Comparison of ENCODE assay signal across 14 cellular contexts in the genomic region with DNA sequence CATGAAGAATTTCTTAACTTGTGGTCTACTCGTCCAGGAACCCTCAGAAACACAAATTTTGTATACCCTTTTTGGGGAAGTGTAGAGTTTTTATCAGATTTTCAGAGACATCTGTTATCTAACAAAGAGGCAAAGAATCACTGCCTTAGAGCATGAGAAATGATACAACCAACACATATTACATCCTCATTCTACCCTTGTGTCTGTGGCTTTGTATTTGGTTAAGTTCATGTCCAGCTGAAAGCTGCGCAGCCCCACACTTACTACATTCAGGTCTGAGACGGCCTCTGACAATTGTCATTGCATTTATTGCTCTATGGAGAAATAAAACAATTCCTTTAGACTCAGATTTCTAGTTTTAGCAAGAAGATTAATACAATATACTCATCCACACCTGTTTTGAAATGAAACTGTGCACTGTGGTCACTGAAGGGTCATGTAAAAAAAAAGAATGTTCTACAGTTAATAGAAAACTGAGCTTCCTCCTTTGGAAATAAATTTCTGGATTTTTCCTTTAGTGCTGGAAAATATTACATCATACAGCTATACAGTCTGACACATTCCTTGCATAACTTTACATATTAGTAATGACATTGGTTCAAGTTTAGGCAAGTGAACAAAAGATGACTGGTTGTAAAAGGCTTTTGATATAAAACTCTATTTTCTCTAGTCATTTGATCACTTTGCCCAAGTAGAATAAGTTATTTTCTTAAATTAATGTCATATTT. TPM values are rescaled to one million over a fixed set of nuclear protein-coding genes. Genes with fewer than 3 reads are reported as not detected.
A peak's percentile ranks its signal among the peaks of the same experiment; 100 is the strongest.
DNase-seq lines count a peak whose midpoint lies in the region; ATAC-seq and TF ChIP-seq lines count a peak whose summit lies in the region.
"Had no signal": no experiment of that assay in that cellular context is flagged by ENCODE, and none has a peak within 500 bp of the region (broad histone marks: within the 10 kb centered on the region; RNA-seq: fewer than 3 reads in every experiment).

No MANE protein-coding gene starts in this region.

- peak overlapping the region; percentile 42 for H2BK5ac ChIP-seq in IMR-90 (ENCODE audit: low read depth, low read length, poor library complexity, severe bottlenecking)

- H3K79me1 ChIP-seq in IMR-90 (ENCODE audit: low read depth in 1 of 2, low read length in 2 of 2) = no peaks in the 10 kb centered on the region

- no peak overlapping the region for H2AK9ac ChIP-seq in IMR-90 (replicated peaks; ENCODE audit: low read depth, low read length, poor library complexity)

- CTCF ChIA-PET in AG04450 (lab: Charles Lee) (interaction anchor here (1.5 kb wide), 1 partner anchor 8 kb away, joined by 3 read pairs; no protein-coding TSS in a partner anchor), IMR-90 (lab: Yijun Ruan, JAX) (interaction anchor here (0.6 kb wide), 1 partner anchor 8 kb away, joined by 3 read pairs; no protein-coding TSS in a partner anchor)

- no peak for TF ChIP-seq RAD21 in IMR-90 (IDR thresholded peaks at IDR 0.05; ENCODE audit: low read length)

- peak overlapping the region; percentile 18 to 74; a peak in 2 of 4 replicates for H4K8ac ChIP-seq in IMR-90 (ENCODE audit: low read depth in 2 of 2, low read length in 2 of 2)

- peak overlapping the region; percentile 56 for H2BK120ac ChIP-seq in IMR-90 (ENCODE audit: low read depth, low read length)

- peak overlapping the region; percentile 26; the same call in 1 of the 2 replicates for H3K14ac ChIP-seq in IMR-90 (replicated peaks; ENCODE audit: low read depth, low read length)

- no peak overlapping the region; the same call in 1 of the 2 replicates for H3K9ac ChIP-seq in IMR-90 (ENCODE audit: low read depth, low read length)

- peak overlapping the region; percentile 60 for H3K27ac ChIP-seq in AG04450 (ENCODE audit: low read depth, low read length)
- H3K27ac ChIP-seq in IMR-90 (ENCODE audit: insufficient read depth, low read length) = peak overlapping the region; percentile 88; the same call in 1 of the 2 replicates
- peak overlapping the region in 2 of 4 donors; percentile 26 to 47 for H3K27ac ChIP-seq in body of pancreas
- H3K27ac ChIP-seq: C4-2B, upper lobe of right lung had no signal

- H4K5ac ChIP-seq in IMR-90 (ENCODE audit: low read depth, low read length) = peak overlapping the region; percentile 40; the same call in 1 of the 2 replicates

- H3K9me3 ChIP-seq in AG04450 (ENCODE audit: control insufficient read depth, insufficient read depth, low read length) = no peaks in the 10 kb centered on the region
- no peaks in the 10 kb centered on the region for H3K9me3 ChIP-seq in IMR-90 (ENCODE audit: control insufficient read depth, insufficient read depth, low read length)
- no peaks in the 10 kb centered on the region for H3K9me3 ChIP-seq in body of pancreas
- H3K9me3 ChIP-seq: upper lobe of right lung had no signal

- 0 out of 2 replicates have a peak, but pooled peaks cover 4% of the 10 kb centered on the region for H3K9me1 ChIP-seq in IMR-90 (ENCODE audit: insufficient read depth, low read length)

- in situ Hi-C loops in IMR-90 (cut with MboI; ENCODE audit: low sequenced_read_pairs) = no loop called here

- H3K4me3 ChIP-seq in AG04450 (ENCODE audit: low read depth, low read length) = no peak overlapping the region
- H3K4me3 ChIP-seq in IMR-90 (ENCODE audit: insufficient read depth, low read depth, low read length) = no peak overlapping the region
- no peak overlapping the region for H3K4me3 ChIP-seq in body of pancreas
- H3K4me3 ChIP-seq: GM12878, K562, upper lobe of right lung had no signal

- peak overlapping the region; percentile 37 for H2BK20ac ChIP-seq in IMR-90 (ENCODE audit: low read depth, low read length)

- ATAC-seq in IMR-90 (ENCODE audit: low read depth) = peak; percentile 84
- peak; percentile 78 for ATAC-seq in body of pancreas
- ATAC-seq in GM21360 (IDR thresholded peaks at IDR 0.05; ENCODE audit: unreplicated experiment) = no peak
- no peak for ATAC-seq in GM21526 (IDR thresholded peaks at IDR 0.05; ENCODE audit: low FRiP score, unreplicated experiment)
- ATAC-seq: GM12878, K562, upper lobe of right lung had no signal

- no peaks in the 10 kb centered on the region for H3K36me3 ChIP-seq in IMR-90 (ENCODE audit: control insufficient read depth, insufficient read depth, low read length)
- no peaks in the 10 kb centered on the region for H3K36me3 ChIP-seq in body of pancreas (replicated peaks in 1 of 2; ENCODE audit: insufficient read depth in 1 of 2, low read depth in 2 of 2)
- H3K36me3 ChIP-seq: upper lobe of right lung had no signal

- intact Hi-C loops in IMR-90 (cut with micrococcal nuclease) = no loop called here
- intact Hi-C loops in body of pancreas (cut with DNase I) = no loop called here

- peak overlapping the region; percentile 46 for H4K91ac ChIP-seq in IMR-90 (ENCODE audit: insufficient read depth, low read depth, low read length)

- no peak for TF ChIP-seq POLR2A in IMR-90 (IDR thresholded peaks at IDR 0.05; ENCODE audit: low read depth, low read length)
- no peak for TF ChIP-seq POLR2A in body of pancreas (IDR thresholded peaks at IDR 0.05)

- H2BK15ac ChIP-seq in IMR-90 (ENCODE audit: low read depth, low read length) = 0 out of 3 replicates have a peak overlapping the region, but pooled peaks have one; percentile 4

- 0 out of 2 replicates have a peak overlapping the region, but pooled peaks have one; percentile 16 for H2AK5ac ChIP-seq in IMR-90 (ENCODE audit: low read depth, low read length)

- peak overlapping the region; percentile 71; the same call in 1 of the 2 replicates for H3K18ac ChIP-seq in IMR-90 (ENCODE audit: low read depth, low read length)

- no peaks in the 10 kb centered on the region for H3K27me3 ChIP-seq in AG04450 (ENCODE audit: control insufficient read depth, insufficient read depth, low read length)
- H3K27me3 ChIP-seq in IMR-90 (ENCODE audit: control insufficient read depth, insufficient read depth, low read length) = no peaks in the 10 kb centered on the region
- H3K27me3 ChIP-seq in body of pancreas = no peaks in the 10 kb centered on the region
- H3K27me3 ChIP-seq: upper lobe of right lung had no signal

- H3K56ac ChIP-seq in IMR-90 (ENCODE audit: extremely low read depth, insufficient read depth, low read length) = no peak overlapping the region

- peak overlapping the region; percentile 13; the same call in 1 of the 2 replicates for H3K4ac ChIP-seq in IMR-90 (ENCODE audit: low read depth, low read length)

- peak overlapping the region; percentile 30 for H3K4me2 ChIP-seq in IMR-90 (ENCODE audit: low read depth, low read length)

- no peak for TF ChIP-seq CTCF in AG04450 (IDR thresholded peaks at IDR 0.05; ENCODE audit: low read depth, low read length)
- TF ChIP-seq CTCF in IMR-90 (conservative IDR thresholded peaks at IDR 0.05; ENCODE audit: low read depth, low read length) = no peak
- no peak for TF ChIP-seq CTCF in body of pancreas (IDR thresholded peaks at IDR 0.05)

- H3K23ac ChIP-seq in IMR-90 (ENCODE audit: low read depth, low read length) = 0 out of 2 replicates have a peak overlapping the region, but pooled peaks have one; percentile 13

- DNase-seq in AG04450 (ENCODE audit: low read depth, low spot score) (no peak), IMR-90 (peak; percentile 77), body of pancreas (no peak), kidney glomerular epithelial cell (lab: John Stamatoyannopoulos, UW) (peak; percentile 86), midbrain (lab: John Stamatoyannopoulos, UW) (no peak), NAMALWA (ENCODE audit: low spot score) (no peak)
- DNase-seq: cerebellar nuclear complex, T-helper 9 cell, upper lobe of right lung had no signal

- POLR2A ChIA-PET in AG04450 (lab: Yijun Ruan, JAX) = no interaction called here
- POLR2A ChIA-PET in IMR-90 (lab: Charles Lee; ENCODE audit: unreplicated experiment) = interaction anchor here (0.7 kb wide), 1 partner anchor 863 kb away, joined by 4 read pairs; no protein-coding TSS in a partner anchor

- WGBS in IMR-90 (ENCODE audit: extremely low coverage in 2 of 2, insufficient read length in 1 of 2), 2 experiments = no CpG with 5 or more reads among the region's 3 CpGs
- WGBS in body of pancreas, 2 donors = 80% methylated on average over 3 of the region's 3 CpGs

- no peaks in the 10 kb centered on the region for H4K20me1 ChIP-seq in IMR-90 (ENCODE audit: insufficient read depth, low read length)

- no peak overlapping the region for H2AFZ ChIP-seq in IMR-90 (replicated peaks; ENCODE audit: low read length, poor library complexity)

- BruUV-seq in IMR-90 (replicated peaks; lab: Mats Ljungman, UMichigan) = no TSS peak

- H3K4me1 ChIP-seq in IMR-90 (ENCODE audit: control insufficient read depth, insufficient read depth, low read length) = peaks cover 4% of the 10 kb centered on the region
- no peaks in the 10 kb centered on the region for H3K4me1 ChIP-seq in body of pancreas
- H3K4me1 ChIP-seq: upper lobe of right lung had no signal

- dilution Hi-C loops in IMR-90 (cut with HindIII; ENCODE audit: low sequenced_read_pairs, unreplicated experiment) = no loop called here

TF ChIP-seq in IMR-90, 13 proteins besides CTCF, POLR2A, EP300 and RAD21:
- no peak for TF ChIP-seq MAZ (IDR thresholded peaks at IDR 0.05; ENCODE audit: borderline replicate concordance, low read depth, low read length)
- peak; percentile 83 for TF ChIP-seq CEBPB (IDR thresholded peaks at IDR 0.05; ENCODE audit: low read depth, low read length)
- no peak for TF ChIP-seq BHLHE40 (IDR thresholded peaks at IDR 0.05; ENCODE audit: low read depth, low read length)
TF ChIP-seq in IMR-90: peak in this region for 1.

RNA-seq across cellular contexts. Expression of gene GLRB, which starts 39.8 kb away (rescaled TPM):
- polyA plus RNA-seq in AG04450 (2011; rRNA removed) (8.3 and 11.8 TPM in 2 replicates), IMR-90 (2012; rRNA removed) (2.8 and 3.2 TPM in 2 replicates)
- 3.5 and 4.1 TPM in 2 replicates for polyA minus RNA-seq in AG04450 (2011; rRNA and poly(A)+ RNA removed)
- total RNA-seq in IMR-90 (2012; rRNA removed) (3.0 and 3.9 TPM in 2 replicates), body of pancreas (1 to 10 TPM; 3.0 to 7.0 TPM)
- polyA plus RNA-seq in IMR-90 (2012; cell fraction: cytosol; rRNA removed) = 0.69 and 0.91 TPM in 2 replicates
- 0.50 and 3.1 TPM in 2 replicates for polyA plus RNA-seq in IMR-90 (2012; cell fraction: nucleus; rRNA removed; ENCODE audit: low replicate concordance)
- total RNA-seq: GM12878, K562 had no signal
- polyA plus RNA-seq: K562 had no signal

Comparison
In these comparisons a context has a peak if more than half of its experiments do, and no peak if none do; other contexts are left out.
1. DNase-seq: peak in IMR-90 (single experiment) and kidney glomerular epithelial cell (single experiment); none in AG04450 (single experiment), body of pancreas (0 of 4), midbrain (single experiment) and NAMALWA (single experiment).
2. ATAC-seq: peak in IMR-90 (single experiment) and body of pancreas (single experiment); none in GM21360 (single experiment) and GM21526 (single experiment).